36 cellular contexts compared by ENCODE assay signal in the genomic region with DNA sequence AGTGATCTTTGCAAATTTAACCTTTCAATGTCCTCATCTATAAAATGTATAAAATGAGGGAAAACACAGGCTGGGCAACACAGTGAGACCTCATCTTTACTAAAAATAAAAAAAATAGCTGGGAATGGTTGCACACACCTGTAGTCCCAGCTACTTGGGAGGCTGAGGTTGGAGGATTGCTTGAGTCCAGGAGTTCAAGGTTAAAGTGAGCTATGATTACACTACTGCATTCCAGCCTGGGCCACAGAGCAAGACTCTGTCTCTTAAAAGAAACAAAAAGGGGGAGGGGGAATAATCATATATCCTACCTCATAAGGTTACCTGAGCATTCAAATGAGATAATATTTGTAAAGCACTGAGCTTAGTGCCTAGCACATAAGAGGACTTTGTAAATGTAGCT.
"Had no signal": no experiment of that assay in that cellular context is flagged by ENCODE, and none has a peak within 500 bp of the region (broad histone marks: within the 10 kb centered on the region; RNA-seq: fewer than 3 reads in every experiment).

No MANE protein-coding gene starts in this region.

- H3K27me3 ChIP-seq: MG63 had no signal

- H3K4me2 ChIP-seq: KMS-11 had no signal

- H3K9me3 ChIP-seq: MG63 had no signal

- DNase-seq: Karpas-422, Kasumi-1, MG63, MM.1S, MV-4-11, NCI-H1048, NCI-H1092, NCI-H1092 treated with DMSO at 0.1 percent for 48 hours, NCI-H1105, NCI-H1105 treated with DMSO at 0.1 percent for 48 hours, NCI-H1417, NCI-H1417 treated with DMSO at 0.1 percent for 48 hours, NCI-H1436, NCI-H1436 treated with DMSO at 0.1 percent for 48 hours, NCI-H146, NCI-H1694, NCI-H1694 treated with DMSO at 0.1 percent for 48 hours, NCI-H187, NCI-H187 treated with DMSO at 0.1 percent for 48 hours, NCI-H1930, NCI-H2029, NCI-H2029 treated with DMSO at 0.1 percent for 48 hours, NCI-H2081, NCI-H2081 treated with DMSO at 0.1 percent for 48 hours, NCI-H2107, NCI-H2171, NCI-H2171 treated with DMSO at 0.1 percent for 48 hours, NCI-H2227 treated with DMSO at 0.1 percent for 48 hours, NCI-H226, NCI-H345, NCI-H446, NCI-H446 treated with DMSO at 0.1 percent for 48 hours, NCI-H510A, NCI-H510A treated with DMSO at 0.1 percent for 48 hours, NCI-H524 had no signal

- H3K27ac ChIP-seq: KMS-11 had no signal

- H3K4me3 ChIP-seq: MG63 had no signal

- H3K9ac ChIP-seq: KMS-11 had no signal
